8 cellular contexts compared by ENCODE assay signal in genomic region chr16:68529931-68530667, GRCh38. TPM values are rescaled to one million over a fixed set of nuclear protein-coding genes. Genes with fewer than 3 reads are reported as not detected.
DNase-seq lines count a peak whose midpoint lies in the region; ATAC-seq, FAIRE-seq and TF ChIP-seq lines count a peak whose summit lies in the region.

No MANE protein-coding gene starts in this region.

- no peak for TF ChIP-seq RAD21 in A549 (conservative IDR thresholded peaks at IDR 0.05 in 1 of 2, IDR thresholded peaks at IDR 0.05 in 1 of 2)

- TF ChIP-seq CTCF in A549 (IDR thresholded peaks at IDR 0.05) (no peak), dorsolateral prefrontal cortex (IDR thresholded peaks at IDR 0.05 in 54 of 56, conservative IDR thresholded peaks at IDR 0.05 in 2 of 56; ENCODE audit: low read depth in 1 of 56, partially characterized antibody in 56 of 56) (peak in 15 of 56 donors; percentile 7 to 47 (median 26)), lower lobe of right lung (IDR thresholded peaks at IDR 0.05) (no peak)

- H3K27me3 ChIP-seq in dorsolateral prefrontal cortex, result no peaks in the 10 kb centered on the region
- no peaks in the 10 kb centered on the region for H3K27me3 ChIP-seq in lower lobe of right lung (ENCODE audit: low read depth)

- peaks cover 10% of the 10 kb centered on the region for H3K36me3 Mint-ChIP-seq in activated CD4-positive, alpha-beta memory T cell treated with anti-CD3 and anti-CD28 coated beads for 36 hours

- 7% methylated on average over 19 of the region's 56 CpGs for WGBS in A549 (ENCODE audit: missing lambda C conversion rate)

- CTCF ChIA-PET in A549 (lab: Yijun Ruan, JAX), result interaction anchor here (0.5 to 4.2 kb wide), 15 partner anchors 8 to 762 kb away, joined by 3 to 30 read pairs (median 8); partner anchors contain the start of genes TANGO6 and ZFP90
- CTCF ChIA-PET in activated CD4-positive, alpha-beta memory T cell treated with anti-CD3 and anti-CD28 coated beads for 36 hours (lab: Charles Lee), result interaction anchor here (0.8 to 5.8 kb wide), 14 partner anchors 9 to 594 kb away, joined by 3 to 74 read pairs (median 10); partner anchors contain the start of genes TANGO6 and ZFP90

- DNase-seq in A549 (ENCODE audit: low read depth in 1 of 2, low spot score in 1 of 2) (peak; percentile 91 to 99), NCI-H524 treated with DMSO at 0.1 percent for 48 hours (lab: John Stamatoyannopoulos, UW) (peak; percentile 81), dorsolateral prefrontal cortex (peak; percentile 84 to 95 (median 91)), lower lobe of right lung (peak; percentile 93)
- peak; percentile 95 for DNase-seq in activated CD4-positive, alpha-beta memory T cell treated with anti-CD3 and anti-CD28 coated beads for 36 hours
- peak; percentile 87 for DNase-seq in stimulated activated CD4-positive, alpha-beta T cell treated with anti-CD3 and anti-CD28 coated beads, Interleukin-4, amount 100 ng/mL, for 48 hours (ENCODE audit: low read depth in 2 of 2)

- ATAC-seq in A549 (peak; percentile 96 to 97), GM18873 (IDR thresholded peaks at IDR 0.05; ENCODE audit: low FRiP score, unreplicated experiment) (peak; percentile 72), HG03354 (IDR thresholded peaks at IDR 0.05; ENCODE audit: poor library complexity, severe bottlenecking, unreplicated experiment) (peak; percentile 83), lower lobe of right lung (peak; percentile 98 to 99)

- peak overlapping the region; percentile 30 for H3K27ac Mint-ChIP-seq in activated CD4-positive, alpha-beta memory T cell treated with anti-CD3 and anti-CD28 coated beads for 36 hours

- peak overlapping the region; percentile 85 for H3K4me3 ChIP-seq in A549
- peak overlapping the region; percentile 66 to 100 (median 94) for H3K4me3 ChIP-seq in dorsolateral prefrontal cortex
- peak overlapping the region; percentile 96 for H3K4me3 ChIP-seq in lower lobe of right lung

- TF ChIP-seq POLR2A in A549 (IDR thresholded peaks at IDR 0.05; ENCODE audit: low read length), result peak; percentile 55

- H3K36me3 ChIP-seq in lower lobe of right lung, result no peaks in the 10 kb centered on the region

- H3K27ac ChIP-seq in A549 (peak overlapping the region; percentile 80 to 92), dorsolateral prefrontal cortex (peak overlapping the region in 34 of 59 donors; percentile 10 to 83 (median 50)), lower lobe of right lung (peak overlapping the region; percentile 49)

- peaks cover 1% of the 10 kb centered on the region for H3K27me3 Mint-ChIP-seq in activated CD4-positive, alpha-beta memory T cell treated with anti-CD3 and anti-CD28 coated beads for 36 hours

- H3K4me1 Mint-ChIP-seq in activated CD4-positive, alpha-beta memory T cell treated with anti-CD3 and anti-CD28 coated beads for 36 hours (ENCODE audit: low read depth), result peaks cover 17% of the 10 kb centered on the region

- POLR2A ChIA-PET in A549 (lab: Yijun Ruan, JAX), result no interaction called here
- POLR2A ChIA-PET in activated CD4-positive, alpha-beta memory T cell treated with anti-CD3 and anti-CD28 coated beads for 36 hours (lab: Charles Lee), result no interaction called here

- no peak for TF ChIP-seq EP300 in A549 (IDR thresholded peaks at IDR 0.05)

- H3K4me2 ChIP-seq in A549, result peak overlapping the region; percentile 82

- intact Hi-C loops in activated CD4-positive, alpha-beta memory T cell treated with anti-CD3 and anti-CD28 coated beads for 36 hours (cut with micrococcal nuclease), result loop anchor here (1.0 to 10.0 kb wide), 9 partner anchors 9 to 757 kb away; partner anchors contain the start of genes CHTF8, UTP4 and ZFP90
- intact Hi-C loops in dorsolateral prefrontal cortex (cut with DNase I), result loop anchor here (2.0 to 10.0 kb wide), 7 partner anchors 83 to 595 kb away; partner anchors contain the start of genes SMPD3 (in 1 of the 2) and TANGO6 (in 1 of the 2)
- intact Hi-C loops in lower lobe of right lung (cut with DNase I), result no loop called here

- H3K4me3 Mint-ChIP-seq in activated CD4-positive, alpha-beta memory T cell treated with anti-CD3 and anti-CD28 coated beads for 36 hours, result peak overlapping the region; percentile 84

- H3K9me3 ChIP-seq in A549 (peaks cover 15% of the 10 kb centered on the region), lower lobe of right lung (no peaks in the 10 kb centered on the region)

- FAIRE-seq in A549 (lab: Jason Lieb, UNC), result no peak

- H3K4me1 ChIP-seq in A549, result peaks cover 4% of the 10 kb centered on the region; the same call in 1 of the 3 replicates
- peaks cover 22% of the 10 kb centered on the region for H3K4me1 ChIP-seq in lower lobe of right lung

- peaks cover 10% of the 10 kb centered on the region for H3K9me3 Mint-ChIP-seq in activated CD4-positive, alpha-beta memory T cell treated with anti-CD3 and anti-CD28 coated beads for 36 hours

TF ChIP-seq in A549, 52 proteins besides CTCF, POLR2A, EP300 and RAD21:
- TF ChIP-seq RNF2 (IDR thresholded peaks at IDR 0.05; ENCODE audit: borderline replicate concordance, low read depth) (0 out of 2 replicates have a peak, but pooled peaks have one; percentile 20), JUN (IDR thresholded peaks at IDR 0.05) (peak; percentile 13 to 45; a peak in 1 of 5 replicates), MAX (IDR thresholded peaks at IDR 0.05) (peak; percentile 97), CHD4 (IDR thresholded peaks at IDR 0.05; ENCODE audit: borderline replicate concordance) (no peak), CBX2 (IDR thresholded peaks at IDR 0.05; ENCODE audit: borderline replicate concordance, low read depth) (no peak), KDM5A (IDR thresholded peaks at IDR 0.05) (peak; percentile 30; the same call in 1 of the 2 replicates), E2F6 (IDR thresholded peaks at IDR 0.05; ENCODE audit: borderline replicate concordance, low read depth) (peak; percentile 98)
TF ChIP-seq in A549: peak in this region for 5.

RNA-seq across cellular contexts. Expression of gene ZFP90, which starts 9.0 kb away (rescaled TPM):
- polyA plus RNA-seq in A549 (2011; rRNA removed) (21.6 and 31.9 TPM in 2 replicates), A549 (2017; fragmentation: RNase III; extraction: RNeasy Plus Mini Kit Qiagen cat#74134 plus additional on column Dnase treatment) (11.6 to 15.1 TPM (median 13.8 TPM) in 3 replicates)
- 6.0 and 7.6 TPM in 2 replicates for polyA plus RNA-seq in A549 (2012; cell fraction: cytosol; rRNA removed)
- 4.5 and 7.9 TPM in 2 replicates for polyA plus RNA-seq in A549 (2012; cell fraction: nucleus; rRNA removed)
- polyA minus RNA-seq in A549 (2011; rRNA and poly(A)+ RNA removed), result 13.3 and 14.3 TPM in 2 replicates
- 10 to 100 TPM; 36.6 to 40.2 TPM for total RNA-seq in activated CD4-positive, alpha-beta memory T cell treated with anti-CD3 and anti-CD28 coated beads for 36 hours
- total RNA-seq in dorsolateral prefrontal cortex (10 to 100 TPM; 43.3 to 78.1 (median 60.5) TPM), lower lobe of right lung (25.7 TPM)

Comparison
In these comparisons a context has a peak if more than half of its experiments do, and no peak if none do; other contexts are left out.
1. Peak in every context shown above with its lines: DNase-seq, ATAC-seq, H3K4me3 ChIP-seq and H3K27ac ChIP-seq.